In the genomic region with DNA sequence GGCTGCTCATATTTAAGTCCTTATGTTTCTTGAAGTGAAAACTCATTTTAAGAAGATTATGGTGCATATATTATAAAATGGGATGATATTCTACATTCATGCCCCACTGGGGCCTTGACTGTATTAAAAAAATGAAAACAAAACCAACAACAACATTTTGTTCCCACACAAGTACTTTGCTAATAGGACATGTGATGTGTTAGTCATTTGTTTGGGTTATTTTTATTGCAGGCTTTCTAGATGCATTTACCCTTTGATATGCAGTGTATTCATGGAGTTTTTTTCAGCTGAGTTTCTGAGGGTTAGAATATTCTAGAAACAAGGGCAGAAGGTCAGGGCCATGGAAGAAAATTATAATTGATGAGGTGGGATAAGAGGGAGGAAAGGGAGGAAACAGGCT, we compare ENCODE assay signal across 20 cellular contexts.
DNase-seq lines count a peak whose midpoint lies in the region; TF ChIP-seq lines count a peak whose summit lies in the region.
"Had no signal": no experiment of that assay in that cellular context is flagged by ENCODE, and none has a peak within 500 bp of the region (broad histone marks: within the 10 kb centered on the region; RNA-seq: fewer than 3 reads in every experiment).

No MANE protein-coding gene starts in this region.

- no peak overlapping the region for H3K4me3 Mint-ChIP-seq in activated CD4-positive, alpha-beta T cell treated with anti-CD3 and anti-CD28 coated beads, Interleukin-2, amount 10 ng/mL, durations not matched to agents 7 days and 5 days
- H3K4me3 Mint-ChIP-seq: CD4-positive, alpha-beta T cell; GM23338; H9 had no signal

- H3K27ac ChIP-seq in cingulate gyrus (ENCODE audit: low read depth, low read length) = peak overlapping the region; percentile 78
- H3K27ac ChIP-seq: BLaER1 treated with 17β-estradiol and CSF1 and Interleukin-3, amounts not matched to agents 10 nM and 100 nM; SJSA1 had no signal

- peaks cover 3% of the 10 kb centered on the region for H3K9me3 Mint-ChIP-seq in activated CD4-positive, alpha-beta T cell treated with anti-CD3 and anti-CD28 coated beads, Interleukin-2, amount 10 ng/mL, durations not matched to agents 7 days and 5 days

- no peaks in the 10 kb centered on the region for H3K36me3 Mint-ChIP-seq in activated CD4-positive, alpha-beta T cell treated with anti-CD3 and anti-CD28 coated beads, Interleukin-2, amount 10 ng/mL, durations not matched to agents 7 days and 5 days (ENCODE audit: low read depth)

- no peak overlapping the region for H3K4me3 ChIP-seq in retinal pigment epithelial cell (ENCODE audit: low read length)
- H3K4me3 ChIP-seq: BLaER1 treated with 17β-estradiol and CSF1 and Interleukin-3, amounts not matched to agents 10 nM and 100 nM; GM23338; MG63; SJSA1 had no signal

- no peak overlapping the region for H3K27ac Mint-ChIP-seq in activated CD4-positive, alpha-beta T cell treated with anti-CD3 and anti-CD28 coated beads, Interleukin-2, amount 10 ng/mL, durations not matched to agents 7 days and 5 days
- H3K27ac Mint-ChIP-seq: CD4-positive, alpha-beta T cell; GM23338; H9 had no signal

- CTCF ChIA-PET in activated CD4-positive, alpha-beta T cell treated with anti-CD3 and anti-CD28 coated beads, Interleukin-2, amount 10 ng/mL, durations not matched to agents 7 days and 5 days (lab: Charles Lee) = no interaction called here

- POLR2A ChIA-PET in activated CD4-positive, alpha-beta T cell treated with anti-CD3 and anti-CD28 coated beads, Interleukin-2, amount 10 ng/mL, durations not matched to agents 7 days and 5 days (lab: Charles Lee) = no interaction called here

- DNase-seq in M059J (ENCODE audit: low read depth) (peak; percentile 5), medulla oblongata (ENCODE audit: extremely low spot score) (peak; percentile 12), retinal pigment epithelial cell (ENCODE audit: low read depth) (peak; percentile 40), occipital lobe (lab: John Stamatoyannopoulos, UW) (no peak), kidney tubule cell (ENCODE audit: low spot score) (no peak), NCI-H1092 (lab: John Stamatoyannopoulos, UW) (no peak)
- DNase-seq in activated CD4-positive, alpha-beta T cell treated with anti-CD3 and anti-CD28 coated beads, Interleukin-2, amount 10 ng/mL, durations not matched to agents 7 days and 5 days = no peak
- DNase-seq: CD4-positive, alpha-beta T cell; H9; KBM-7; MG63; NCI-H2029; NCI-H2227 treated with DMSO at 0.1 percent for 48 hours; NCI-H69; Right ventricle myocardium superior; RPMI8226 had no signal

- no peaks in the 10 kb centered on the region for H3K27me3 Mint-ChIP-seq in activated CD4-positive, alpha-beta T cell treated with anti-CD3 and anti-CD28 coated beads, Interleukin-2, amount 10 ng/mL, durations not matched to agents 7 days and 5 days
- H3K27me3 Mint-ChIP-seq: CD4-positive, alpha-beta T cell had no signal

- no peaks in the 10 kb centered on the region for H3K4me1 Mint-ChIP-seq in activated CD4-positive, alpha-beta T cell treated with anti-CD3 and anti-CD28 coated beads, Interleukin-2, amount 10 ng/mL, durations not matched to agents 7 days and 5 days

- no peak for TF ChIP-seq CTCF in retinal pigment epithelial cell (conservative IDR thresholded peaks at IDR 0.05; ENCODE audit: low read depth, low read length)

Comparison
In these comparisons a context has a peak if more than half of its experiments do, and no peak if none do; other contexts are left out.
1. DNase-seq: peak in M059J (single experiment), medulla oblongata (single experiment) and retinal pigment epithelial cell (single experiment); none in occipital lobe (single experiment), kidney tubule cell (single experiment), NCI-H1092 (single experiment) and activated CD4-positive, alpha-beta T cell treated with anti-CD3 and anti-CD28 coated beads, Interleukin-2, amount 10 ng/mL, durations not matched to agents 7 days and 5 days (single experiment).